In the genomic region with DNA sequence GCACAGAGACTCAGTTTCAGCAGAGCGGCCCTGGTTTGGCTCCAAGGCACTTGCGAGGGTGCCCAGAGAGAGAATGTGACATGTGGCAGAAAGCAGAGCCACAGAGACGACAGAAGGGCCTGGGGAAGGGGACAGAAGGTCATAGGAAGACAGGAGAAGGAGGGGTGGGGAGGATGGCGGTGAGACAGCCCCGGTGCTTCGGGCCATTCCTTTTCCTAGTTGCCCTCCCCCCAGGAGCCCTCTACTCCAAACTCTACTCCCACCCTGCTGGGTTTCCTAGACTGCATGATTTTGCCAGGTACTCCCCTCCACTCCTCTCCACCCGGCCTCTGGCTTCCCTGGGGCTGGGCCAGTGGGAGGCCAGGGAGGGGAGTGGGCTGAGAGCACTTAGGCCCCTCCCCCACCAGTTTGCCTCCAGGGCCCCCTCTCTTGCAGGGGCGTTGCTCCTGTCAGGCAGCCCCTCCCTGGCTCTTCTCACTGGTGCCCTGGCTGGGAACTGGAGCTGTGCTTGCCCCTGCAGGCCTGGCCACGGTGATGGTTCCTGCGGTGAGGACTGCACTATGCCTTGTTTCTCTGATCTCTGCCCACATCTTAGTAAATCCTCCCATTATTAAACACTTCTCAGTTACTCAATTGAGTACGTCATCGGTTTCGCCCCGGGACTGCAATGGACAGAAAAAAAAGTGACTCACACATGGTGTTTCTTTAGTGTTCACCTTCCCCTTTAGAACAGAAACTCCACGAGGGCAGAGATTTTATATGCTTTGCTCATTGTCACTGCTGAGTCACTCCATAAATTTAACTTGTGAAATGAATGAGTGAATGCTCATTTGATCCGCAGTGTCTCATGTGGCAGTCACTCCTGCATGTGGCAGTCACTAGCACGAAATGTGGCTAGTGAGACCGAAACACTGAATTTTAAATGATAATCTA, we compare ENCODE assay signal across 8 cellular contexts. TPM values are rescaled to one million over a fixed set of nuclear protein-coding genes. Genes with fewer than 3 reads are reported as not detected.
A peak's percentile ranks its signal among the peaks of the same experiment; 100 is the strongest.
DNase-seq lines count a peak whose midpoint lies in the region; ATAC-seq, FAIRE-seq and TF ChIP-seq lines count a peak whose summit lies in the region.

No MANE protein-coding gene starts in this region.

- no peak overlapping the region for H3K4me3 Mint-ChIP-seq in CD4-positive, alpha-beta T cell

- no peak for FAIRE-seq in A549 (lab: Jason Lieb, UNC)

- H3K27ac Mint-ChIP-seq in CD4-positive, alpha-beta T cell, result no peak overlapping the region

- H3K9me3 ChIP-seq in A549 (no peaks in the 10 kb centered on the region), left ventricle myocardium inferior (replicated peaks) (no peaks in the 10 kb centered on the region), skeletal muscle tissue (ENCODE audit: control insufficient read depth in 3 of 3, low read length in 3 of 3) (no peaks in the 10 kb centered on the region)
- H3K9me3 ChIP-seq in CD4-positive, alpha-beta T cell (ENCODE audit: control insufficient read depth, low read length), result no peaks in the 10 kb centered on the region

- H3K9ac ChIP-seq in skeletal muscle tissue (ENCODE audit: low read depth in 1 of 3, low read length in 3 of 3), result peak overlapping the region; percentile 6 to 65 (median 50)

- 71% methylated on average over 17 of the region's 18 CpGs for WGBS in A549 (ENCODE audit: missing lambda C conversion rate)

- no peaks in the 10 kb centered on the region for H3K27me3 Mint-ChIP-seq in CD4-positive, alpha-beta T cell

- peak overlapping the region; percentile 22; the same call in 1 of the 3 replicates for H3K4me2 ChIP-seq in A549

- TF ChIP-seq RAD21 in A549 (conservative IDR thresholded peaks at IDR 0.05 in 1 of 2, IDR thresholded peaks at IDR 0.05 in 1 of 2), result no peak

- TF ChIP-seq CTCF in A549 (IDR thresholded peaks at IDR 0.05), result no peak
- no peak for TF ChIP-seq CTCF in HL-60 (IDR thresholded peaks at IDR 0.05; ENCODE audit: insufficient read depth, low read length)
- TF ChIP-seq CTCF in left ventricle myocardium inferior (IDR thresholded peaks at IDR 0.05; ENCODE audit: borderline replicate concordance), result no peak
- no peak for TF ChIP-seq CTCF in CD4-positive, alpha-beta T cell (IDR thresholded peaks at IDR 0.05)

- H3K4me1 Mint-ChIP-seq in CD4-positive, alpha-beta T cell (ENCODE audit: low read depth), result no peaks in the 10 kb centered on the region

- no peaks in the 10 kb centered on the region for H3K36me3 Mint-ChIP-seq in CD4-positive, alpha-beta T cell (ENCODE audit: low read depth)

- ATAC-seq in A549, result peak; percentile 55 to 56; a peak in 5 of 6 replicates
- no peak for ATAC-seq in CD4-positive, alpha-beta T cell (ENCODE audit: poor library complexity)
- no peak for ATAC-seq in HG03175 (IDR thresholded peaks at IDR 0.05; ENCODE audit: unreplicated experiment)

- H3K9me3 Mint-ChIP-seq in CD4-positive, alpha-beta T cell, result no peaks in the 10 kb centered on the region

- POLR2A ChIA-PET in A549 (lab: Yijun Ruan, JAX), result no interaction called here
- POLR2A ChIA-PET in CD4-positive, alpha-beta T cell (lab: Charles Lee), result no interaction called here

- H3K36me3 ChIP-seq in left ventricle myocardium inferior, result no peaks in the 10 kb centered on the region
- no peaks in the 10 kb centered on the region for H3K36me3 ChIP-seq in skeletal muscle tissue (ENCODE audit: control insufficient read depth in 3 of 3, insufficient read depth in 3 of 3, low read length in 3 of 3)

- TF ChIP-seq EP300 in A549 (IDR thresholded peaks at IDR 0.05), result peak in 1 of 2 experiments; percentile 25; a peak in 1 of 5 replicates

- H3K27me3 ChIP-seq in HL-60 (ENCODE audit: insufficient read depth, poor library complexity, severe bottlenecking) (no peaks in the 10 kb centered on the region), left ventricle myocardium inferior (ENCODE audit: low read depth) (no peaks in the 10 kb centered on the region), skeletal muscle tissue (ENCODE audit: control insufficient read depth in 3 of 3, insufficient read depth in 3 of 3, low read length in 3 of 3) (no peaks in the 10 kb centered on the region)
- H3K27me3 ChIP-seq in CD4-positive, alpha-beta T cell (ENCODE audit: control insufficient read depth, insufficient read depth, low read length), result no peaks in the 10 kb centered on the region

- peak overlapping the region; percentile 30 to 73; a peak in 4 of 6 replicates for H3K27ac ChIP-seq in A549
- H3K27ac ChIP-seq in HL-60 (replicated peaks), result peak overlapping the region; percentile 36
- H3K27ac ChIP-seq in left ventricle myocardium inferior (replicated peaks), result peak overlapping the region; percentile 94
- peak overlapping the region; percentile 90 for H3K27ac ChIP-seq in skeletal muscle tissue (ENCODE audit: low read depth, low read length)
- H3K27ac ChIP-seq in CD4-positive, alpha-beta T cell (ENCODE audit: low read depth, low read length), result no peak overlapping the region

- H3K4me3 ChIP-seq in A549 (no peak overlapping the region), HL-60 (replicated peaks; ENCODE audit: insufficient read depth, low read length) (no peak overlapping the region), left ventricle myocardium inferior (peak overlapping the region; percentile 13), skeletal muscle tissue (ENCODE audit: low read length in 3 of 3) (peak overlapping the region; percentile 10 to 59 (median 54))

- DNase-seq in A549 (ENCODE audit: low read depth in 1 of 2, low spot score in 1 of 2) (peak in 1 of 2 experiments; percentile 67), HL-60 (ENCODE audit: low read depth in 1 of 2, low spot score in 1 of 2) (peak; percentile 89), left ventricle myocardium inferior (peak; percentile 48), KG1 (lab: John Stamatoyannopoulos, UW) (no peak)
- DNase-seq in activated T-cell treated with anti-CD3 and anti-CD28 coated beads, Interleukin-2, amount 50 U/mL, for 48 hours, result peak; percentile 71 to 73
- no peak for DNase-seq in CD4-positive, alpha-beta T cell

- TF ChIP-seq POLR2A in A549 (IDR thresholded peaks at IDR 0.05; ENCODE audit: low read length), result no peak

- H3K4me1 ChIP-seq in A549, result peaks cover 23% of the 10 kb centered on the region
- peaks cover 58% of the 10 kb centered on the region for H3K4me1 ChIP-seq in left ventricle myocardium inferior
- H3K4me1 ChIP-seq in skeletal muscle tissue (ENCODE audit: control insufficient read depth in 3 of 3, insufficient read depth in 3 of 3, low read length in 3 of 3), result peaks cover 34 to 39% (median 36%) of the 10 kb centered on the region in 3 donors

- intact Hi-C loops in left ventricle myocardium inferior (cut with micrococcal nuclease), result no loop called here
- intact Hi-C loops in CD4-positive, alpha-beta T cell (cut with DNase I, micrococcal nuclease), result loop anchor here in 1 of 2 experiments (5.0 kb wide), 1 partner anchor 47 kb away; no protein-coding TSS in a partner anchor

- CTCF ChIA-PET in A549 (lab: Yijun Ruan, JAX), result interaction anchor here (1.0 to 1.9 kb wide), 3 partner anchors 8 to 17 kb away, joined by 3 to 6 read pairs (median 5); no protein-coding TSS in a partner anchor
- CTCF ChIA-PET in CD4-positive, alpha-beta T cell (lab: Charles Lee), result no interaction called here

TF ChIP-seq in A549, 52 proteins besides CTCF, POLR2A, EP300 and RAD21:
- no peak for TF ChIP-seq BCL3 (IDR thresholded peaks at IDR 0.05)
- TF ChIP-seq JUN (IDR thresholded peaks at IDR 0.05), result no peak
- TF ChIP-seq FOSL2 (IDR thresholded peaks at IDR 0.05), result no peak
- peak; percentile 81 for TF ChIP-seq FOSL2 (CRISPR knock-in tag; IDR thresholded peaks at IDR 0.05)
- peak; percentile 18; the same call in 1 of the 2 replicates for TF ChIP-seq E2F6 (IDR thresholded peaks at IDR 0.05; ENCODE audit: borderline replicate concordance, low read depth)
- TF ChIP-seq CEBPB (IDR thresholded peaks at IDR 0.05), result peak in 1 of 2 experiments; percentile 11; a peak in 1 of 4 replicates

RNA-seq across cellular contexts. Expression of gene SP3, which starts 58.7 kb away (rescaled TPM):
- polyA plus RNA-seq in A549 (2011; rRNA removed), result 83.1 and 94.5 TPM in 2 replicates
- polyA plus RNA-seq in A549 (2012; cell fraction: cytosol; rRNA removed), result 16.8 and 21.8 TPM in 2 replicates
- 10.8 and 11.8 TPM in 2 replicates for polyA plus RNA-seq in A549 (2012; cell fraction: nucleus; rRNA removed)
- polyA plus RNA-seq in A549 (2017; fragmentation: RNase III; extraction: RNeasy Plus Mini Kit Qiagen cat#74134 plus additional on column Dnase treatment), result 40.1 to 41.8 TPM (median 40.3 TPM) in 3 replicates
- polyA minus RNA-seq in A549 (2011; rRNA and poly(A)+ RNA removed), result 80.7 and 84.4 TPM in 2 replicates
- 32.1 TPM for total RNA-seq in left ventricle myocardium inferior
- total RNA-seq in skeletal muscle tissue, result 90.3 TPM
- total RNA-seq in CD4-positive, alpha-beta T cell, result 100 to 1,000 TPM; 159 to 166 TPM

Comparison
In these comparisons a context has a peak if more than half of its experiments do, and no peak if none do; other contexts are left out.
1. ATAC-seq: peak in A549 (2 of 2); none in CD4-positive, alpha-beta T cell (single experiment) and HG03175 (single experiment).
2. DNase-seq: peak in HL-60 (2 of 2), activated T-cell treated with anti-CD3 and anti-CD28 coated beads, Interleukin-2, amount 50 U/mL, for 48 hours (2 of 2) and left ventricle myocardium inferior (single experiment); none in CD4-positive, alpha-beta T cell (0 of 10) and KG1 (single experiment).
3. H3K4me3 ChIP-seq: peak in left ventricle myocardium inferior (single experiment) and skeletal muscle tissue (3 of 3); none in A549 (single experiment) and HL-60 (single experiment).